In genomic region chr5:18113724-18114123, GRCh38 we compare ENCODE assay signal across 10 cellular contexts.
DNase-seq lines count a peak whose midpoint lies in the region; ATAC-seq, FAIRE-seq and TF ChIP-seq lines count a peak whose summit lies in the region.
"Had no signal": no experiment of that assay in that cellular context is flagged by ENCODE, and none has a peak within 500 bp of the region (broad histone marks: within the 10 kb centered on the region; RNA-seq: fewer than 3 reads in every experiment).

No MANE protein-coding gene starts in this region.

- no peak for FAIRE-seq in HepG2 (lab: Jason Lieb, UNC)

- no peak overlapping the region for H2AFZ ChIP-seq in HepG2 (ENCODE audit: low read length)

- peak; percentile 17 for TF ChIP-seq CTCF in liver (IDR thresholded peaks at IDR 0.05; ENCODE audit: low read depth, low read length, missing input control)
- no peak for TF ChIP-seq CTCF in HepG2 (CRISPR knock-in tag; IDR thresholded peaks at IDR 0.05)
- TF ChIP-seq CTCF in glutamatergic neuron (IDR thresholded peaks at IDR 0.05; ENCODE audit: partially characterized antibody, unreplicated experiment), result peak; percentile 50

- H3K4me1 Mint-ChIP-seq in glutamatergic neuron (ENCODE audit: low read depth, unreplicated experiment), result peaks cover 18% of the 10 kb centered on the region
- H3K4me1 Mint-ChIP-seq: activated T-helper 17 cell treated with anti-CD3 and anti-CD28 coated beads, Interleukin-2, amount 50 U/mL, for 72 hours had no signal

- no peak for TF ChIP-seq POLR2A in HepG2 (IDR thresholded peaks at IDR 0.05; ENCODE audit: insufficient read depth in 1 of 2, low read depth in 2 of 2, low read length in 2 of 2)

- POLR2A ChIA-PET in HepG2 (lab: Yijun Ruan, JAX), result no interaction called here

- H3K79me2 ChIP-seq in HepG2 (ENCODE audit: insufficient read depth, low read length), result no peaks in the 10 kb centered on the region

- peaks cover under 1% of the 10 kb centered on the region for H3K9me3 Mint-ChIP-seq in glutamatergic neuron (ENCODE audit: unreplicated experiment)

- WGBS in liver, result 55% methylated on average over 3 of the region's 3 CpGs
- 2% methylated on average over 2 of the region's 3 CpGs for WGBS in HepG2 (ENCODE audit: low lambda C conversion rate)

- ATAC-seq in HepG2, result no peak
- ATAC-seq in HG03442 (IDR thresholded peaks at IDR 0.05; ENCODE audit: unreplicated experiment), result no peak
- no peak for ATAC-seq in HG03196 (IDR thresholded peaks at IDR 0.05; ENCODE audit: unreplicated experiment)
- ATAC-seq: activated T-helper 17 cell treated with anti-CD3 and anti-CD28 coated beads, Interleukin-2, amount 50 U/mL, for 72 hours had no signal

- H3K27me3 Mint-ChIP-seq in glutamatergic neuron (ENCODE audit: unreplicated experiment), result peaks cover 4% of the 10 kb centered on the region
- H3K27me3 Mint-ChIP-seq: activated T-helper 17 cell treated with anti-CD3 and anti-CD28 coated beads, Interleukin-2, amount 50 U/mL, for 72 hours had no signal

- CTCF ChIA-PET in HepG2 (lab: Yijun Ruan, JAX; ENCODE audit: low intra/inter-chr PET ratio, low total read pairs), result no interaction called here

- H3K4me2 ChIP-seq in HepG2 (ENCODE audit: low read depth, low read length), result no peak overlapping the region
- H3K4me2 ChIP-seq: KMS-11 had no signal

- H3K4me3 ChIP-seq in liver (ENCODE audit: low read depth in 1 of 3, low read length in 3 of 3) (no peak overlapping the region), HepG2 (replicated peaks in 1 of 3; ENCODE audit: insufficient read depth in 1 of 3, low read depth in 2 of 3, low read length in 3 of 3) (no peak overlapping the region)

- H3K9ac ChIP-seq in liver (ENCODE audit: low read depth in 1 of 2, low read length in 2 of 2), result no peak overlapping the region
- no peak overlapping the region for H3K9ac ChIP-seq in HepG2 (ENCODE audit: insufficient read depth, low read depth, low read length)
- H3K9ac ChIP-seq: KMS-11 had no signal

- no peaks in the 10 kb centered on the region for H3K36me3 Mint-ChIP-seq in glutamatergic neuron (ENCODE audit: unreplicated experiment)

- no peak overlapping the region for H3K4me3 Mint-ChIP-seq in glutamatergic neuron (ENCODE audit: unreplicated experiment)
- H3K4me3 Mint-ChIP-seq: activated T-helper 17 cell treated with anti-CD3 and anti-CD28 coated beads, Interleukin-2, amount 50 U/mL, for 72 hours had no signal

- H3K9me3 ChIP-seq in liver (ENCODE audit: control insufficient read depth in 4 of 4, low read length in 3 of 4), result no peaks in the 10 kb centered on the region
- peaks cover 85% of the 10 kb centered on the region for H3K9me3 ChIP-seq in HepG2 (ENCODE audit: low read length)

- in situ Hi-C loops in HepG2 (cut with HindIII; ENCODE audit: extremely low pct_ligation_motif_present, low pct_unique_long_range_greater_than_20kb) (no loop called here), SK-MEL-5 (cut with HindIII; ENCODE audit: low pct_unique_long_range_greater_than_20kb, low sequenced_read_pairs) (no loop called here)

- H3K4me1 ChIP-seq in liver (ENCODE audit: control insufficient read depth in 4 of 4, insufficient read depth in 4 of 4, low read length in 3 of 4) (peaks cover 1 to 9% (median 3%) of the 10 kb centered on the region in 4 donors), HepG2 (ENCODE audit: insufficient read depth, low read length) (no peaks in the 10 kb centered on the region)

- no peak for TF ChIP-seq EP300 in HepG2 (IDR thresholded peaks at IDR 0.05; ENCODE audit: low read depth in 2 of 2, low read length in 2 of 2)
- TF ChIP-seq EP300 in HepG2 (CRISPR knock-in tag; IDR thresholded peaks at IDR 0.05; ENCODE audit: borderline replicate concordance), result no peak

- H3K27ac ChIP-seq in liver (ENCODE audit: low read depth in 1 of 2, low read length in 2 of 2) (no peak overlapping the region), HepG2 (ENCODE audit: extremely low read length, insufficient read depth, low read length) (no peak overlapping the region)
- H3K27ac ChIP-seq: KMS-11 had no signal

- intact Hi-C loops in HepG2 (cut with micrococcal nuclease; ENCODE audit: unreplicated experiment), result no loop called here

- H3K27me3 ChIP-seq in liver (ENCODE audit: control insufficient read depth in 4 of 4, insufficient read depth in 4 of 4, low read length in 3 of 4) (no peaks in the 10 kb centered on the region), HepG2 (ENCODE audit: control insufficient read depth in 1 of 2, insufficient read depth in 2 of 2, low read length in 2 of 2) (no peaks in the 10 kb centered on the region)

- DNase-seq in HepG2 (ENCODE audit: low spot score) (no peak), SK-MEL-5 (ENCODE audit: low read depth, low spot score) (peak; percentile 47), glutamatergic neuron (peak; percentile 25), NCI-H187 treated with DMSO at 0.1 percent for 48 hours (lab: John Stamatoyannopoulos, UW) (no peak), COLO668 (lab: John Stamatoyannopoulos, UW; ENCODE audit: unreplicated experiment) (no peak)

- H3K36me3 ChIP-seq in liver (ENCODE audit: control insufficient read depth in 4 of 4, insufficient read depth in 3 of 4, low read depth in 1 of 4, low read length in 3 of 4) (no peaks in the 10 kb centered on the region), HepG2 (replicated peaks in 1 of 2; ENCODE audit: control insufficient read depth in 1 of 2, insufficient read depth in 2 of 2, low read length in 2 of 2) (no peaks in the 10 kb centered on the region)

- no TSS peak for BruUV-seq in HepG2 (replicated peaks; lab: Mats Ljungman, UMichigan)

- peak; percentile 70 for TF ChIP-seq RAD21 in liver (IDR thresholded peaks at IDR 0.05)
- no peak for TF ChIP-seq RAD21 in HepG2 (CRISPR knock-in tag; IDR thresholded peaks at IDR 0.05)

- no peaks in the 10 kb centered on the region for H4K20me1 ChIP-seq in HepG2 (ENCODE audit: insufficient read depth, low read length)

- no peak overlapping the region for H3K27ac Mint-ChIP-seq in glutamatergic neuron (ENCODE audit: unreplicated experiment)
- H3K27ac Mint-ChIP-seq: activated T-helper 17 cell treated with anti-CD3 and anti-CD28 coated beads, Interleukin-2, amount 50 U/mL, for 72 hours had no signal

TF ChIP-seq in liver, 16 proteins besides CTCF, POLR2A, EP300 and RAD21:
- TF ChIP-seq TAF1 (conservative IDR thresholded peaks at IDR 0.05) (no peak), HNF4G (IDR thresholded peaks at IDR 0.05) (no peak), EGR1 (IDR thresholded peaks at IDR 0.05; ENCODE audit: low read depth in 2 of 2) (no peak), FOXA2 (IDR thresholded peaks at IDR 0.05) (no peak)

TF ChIP-seq in HepG2, 621 proteins besides CTCF, POLR2A, EP300 and RAD21:
- no peak for TF ChIP-seq NFATC3 (CRISPR knock-in tag; IDR thresholded peaks at IDR 0.05)

Comparison
In these comparisons a context has a peak if more than half of its experiments do, and no peak if none do; other contexts are left out.
1. DNase-seq: peak in SK-MEL-5 (single experiment) and glutamatergic neuron (single experiment); none in HepG2 (single experiment), NCI-H187 treated with DMSO at 0.1 percent for 48 hours (single experiment) and COLO668 (single experiment).